Comparison of ENCODE assay signal across 1 cellular context in genomic region chr20:21022925-21023324, GRCh38.
TF ChIP-seq lines count a peak whose summit lies in the region.

No MANE protein-coding gene starts in this region.

TF ChIP-seq in K562, 482 proteins besides CTCF, POLR2A, EP300 and RAD21 (continued from another document and continues in another):
- TF ChIP-seq ARID4B (CRISPR knock-in tag; IDR thresholded peaks at IDR 0.05) (no peak), SFPQ (IDR thresholded peaks at IDR 0.05; ENCODE audit: low read depth, low read length) (no peak), MGA (IDR thresholded peaks at IDR 0.05) (peak; percentile 43), MECOM (CRISPR knock-in tag; IDR thresholded peaks at IDR 0.05) (no peak), JUNB (CRISPR knock-in tag; conservative IDR thresholded peaks at IDR 0.05) (no peak), POLR3A (IDR thresholded peaks at IDR 0.05; ENCODE audit: borderline replicate concordance, extremely low read depth, insufficient read depth, insufficient read length) (no peak), STAG1 (CRISPR knock-in tag; IDR thresholded peaks at IDR 0.05; ENCODE audit: borderline replicate concordance) (no peak), SPI1 (IDR thresholded peaks at IDR 0.05; ENCODE audit: borderline replicate concordance, low read depth, low read length) (no peak), ZNF184 (CRISPR knock-in tag; IDR thresholded peaks at IDR 0.05) (no peak), MBD2 (IDR thresholded peaks at IDR 0.05; ENCODE audit: borderline replicate concordance, low read depth) (no peak), ZNF77 (CRISPR knock-in tag; IDR thresholded peaks at IDR 0.05) (no peak), ZNF217 (CRISPR knock-in tag; IDR thresholded peaks at IDR 0.05) (no peak), MNT (conservative IDR thresholded peaks at IDR 0.05) (no peak), ATF1 (CRISPR knock-in tag; IDR thresholded peaks at IDR 0.05) (no peak), ATF1 (tag; IDR thresholded peaks at IDR 0.05) (peak; percentile 49; the same call in 1 of the 2 replicates), CBFA2T2 (conservative IDR thresholded peaks at IDR 0.05) (peak; percentile 73), POLR2AphosphoS5 (IDR thresholded peaks at IDR 0.05; ENCODE audit: control insufficient read depth, insufficient read depth, low read depth, low read length) (no peak), NCOR1 (IDR thresholded peaks at IDR 0.05) (peak; percentile 66), NR0B1 (IDR thresholded peaks at IDR 0.05; ENCODE audit: partially characterized antibody) (no peak), TRIM24 (IDR thresholded peaks at IDR 0.05) (peak; percentile 31 to 62; a peak in 3 of 4 replicates), HDGF (IDR thresholded peaks at IDR 0.05) (no peak), JUN (IDR thresholded peaks at IDR 0.05; ENCODE audit: borderline replicate concordance, low read depth, low read length) (no peak), JUN (CRISPR knock-in tag; IDR thresholded peaks at IDR 0.05; ENCODE audit: borderline replicate concordance) (no peak), ZHX1 (conservative IDR thresholded peaks at IDR 0.05; ENCODE audit: low read length) (no peak), GTF3C2 (IDR thresholded peaks at IDR 0.05; ENCODE audit: borderline replicate concordance, extremely low read depth, insufficient read length) (no peak), SNAPC5 (CRISPR knock-in tag; IDR thresholded peaks at IDR 0.05) (no peak)
